ENCODE assay signal across 27 cellular contexts in the genomic region with DNA sequence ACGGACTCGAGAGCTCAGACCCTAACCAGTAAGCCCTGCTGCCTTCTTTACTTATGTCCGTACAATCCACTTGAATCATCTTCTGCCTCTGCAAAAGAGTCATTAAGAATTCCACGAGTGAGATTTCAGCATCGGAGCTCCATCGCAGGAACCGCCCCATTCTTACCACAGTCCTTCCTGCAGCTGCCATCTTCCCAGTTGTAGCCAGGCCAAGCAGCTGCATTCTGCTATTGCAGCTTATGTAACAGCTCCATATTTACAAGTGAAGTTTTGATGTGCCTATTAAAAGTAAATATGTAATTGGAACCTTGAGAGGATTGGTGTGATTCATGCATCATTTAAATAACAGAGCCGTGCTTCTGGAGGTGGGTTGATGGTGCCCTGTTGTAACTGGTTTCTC.
"Had no signal": no experiment of that assay in that cellular context is flagged by ENCODE, and none has a peak within 500 bp of the region (broad histone marks: within the 10 kb centered on the region; RNA-seq: fewer than 3 reads in every experiment).

No MANE protein-coding gene starts in this region.

- H3K27ac Mint-ChIP-seq: activated CD4-positive, alpha-beta T cell treated with anti-CD3 and anti-CD28 coated beads, Interleukin-2, amount 10 ng/mL, durations not matched to agents 24 days and 14 days; activated CD8-positive, alpha-beta T cell treated with anti-CD3 and anti-CD28 coated beads for 36 hours; activated naive CD4-positive, alpha-beta T cell treated with anti-CD3 and anti-CD28 coated beads, Interleukin-2, amount 50 U/mL, for 24 hours; activated T-cell treated with anti-CD3 and anti-CD28 coated beads, Interleukin-2, amount 50 U/mL, for 24 hours; activated T-helper 2 cell treated with anti-CD3 and anti-CD28 coated beads, Interferon-gamma antibody, Interleukin-2, Interleukin-4, amounts not matched to agents 10 μg/mL and 5 μg/mL and 100 μg/mL, durations not matched to agents 14 hours and 24 hours and 36 hours; T-helper 1 cell treated with Interleukin-12 subunit alpha and Interleukin-12 subunit beta and Interleukin-4 antibody, amounts not matched to agents 30 μg/mL and 1 μg/mL, for 36 hours; T-helper 2 cell treated with Interferon-gamma antibody and Interleukin-4, amounts not matched to agents 5 μg/mL and 100 μg/mL, for 36 hours had no signal

- H3K27me3 Mint-ChIP-seq: brain had no signal

- H3K4me3 ChIP-seq: adrenal gland, SJSA1 had no signal

- H3K9me3 ChIP-seq: adrenal gland, SJSA1, SK-N-SH had no signal

- H3K4me2 ChIP-seq: SK-N-SH had no signal

- H3K9ac ChIP-seq: SK-N-SH had no signal

- H3K4me1 Mint-ChIP-seq: activated CD4-positive, alpha-beta T cell treated with anti-CD3 and anti-CD28 coated beads, Interleukin-2, amount 10 ng/mL, durations not matched to agents 24 days and 14 days; activated naive CD4-positive, alpha-beta T cell treated with anti-CD3 and anti-CD28 coated beads, Interleukin-2, amount 50 U/mL, for 24 hours had no signal

- H3K36me3 Mint-ChIP-seq: activated naive CD4-positive, alpha-beta T cell treated with anti-CD3 and anti-CD28 coated beads, Interleukin-2, amount 50 U/mL, for 24 hours had no signal

- H3K9me3 Mint-ChIP-seq: activated CD4-positive, alpha-beta T cell treated with anti-CD3 and anti-CD28 coated beads, Interleukin-2, amount 10 ng/mL, durations not matched to agents 24 days and 14 days; activated CD8-positive, alpha-beta T cell treated with anti-CD3 and anti-CD28 coated beads for 36 hours; activated naive CD4-positive, alpha-beta T cell treated with anti-CD3 and anti-CD28 coated beads, Interleukin-2, amount 50 U/mL, for 24 hours; activated T-cell treated with anti-CD3 and anti-CD28 coated beads, Interleukin-2, amount 50 U/mL, for 24 hours; activated T-helper 2 cell treated with anti-CD3 and anti-CD28 coated beads, Interferon-gamma antibody, Interleukin-2, Interleukin-4, amounts not matched to agents 10 μg/mL and 5 μg/mL and 100 μg/mL, durations not matched to agents 14 hours and 24 hours and 36 hours; brain; T-helper 1 cell treated with Interleukin-12 subunit alpha and Interleukin-12 subunit beta and Interleukin-4 antibody, amounts not matched to agents 30 μg/mL and 1 μg/mL, for 36 hours; T-helper 2 cell treated with Interferon-gamma antibody and Interleukin-4, amounts not matched to agents 5 μg/mL and 100 μg/mL, for 36 hours had no signal

- H3K27ac ChIP-seq: adrenal gland, SJSA1 had no signal

- DNase-seq: activated CD4-positive, alpha-beta T cell treated with anti-CD3 and anti-CD28 coated beads, Interleukin-2, amount 10 ng/mL, durations not matched to agents 24 days and 14 days; activated CD4-positive, alpha-beta T cell treated with anti-CD3 and anti-CD28 coated beads, Interleukin-2, amount 50 U/mL, for 4 hours; activated CD8-positive, alpha-beta T cell treated with anti-CD3 and anti-CD28 coated beads for 36 hours; activated gamma-delta T cell; activated naive CD4-positive, alpha-beta T cell treated with Interleukin-2 at 50 U/mL for 16 hours; activated T-cell treated with anti-CD3 and anti-CD28 coated beads, Interleukin-2, amount 50 U/mL, for 24 hours; adrenal gland; caudate nucleus; KG1; NCI-H1092 treated with DMSO at 0.1 percent for 48 hours; NCI-H1417; NCI-H146; NCI-H187; NCI-H2081 treated with DMSO at 0.1 percent for 48 hours; NCI-H2171; NCI-H524; NCI-H69; NCI-H82; SHP77; SK-N-SH had no signal

- H3K4me1 ChIP-seq: adrenal gland had no signal

- ATAC-seq: activated CD8-positive, alpha-beta T cell treated with anti-CD3 and anti-CD28 coated beads for 36 hours; Panc1 had no signal

- H3K4me3 Mint-ChIP-seq: activated CD4-positive, alpha-beta T cell treated with anti-CD3 and anti-CD28 coated beads, Interleukin-2, amount 10 ng/mL, durations not matched to agents 24 days and 14 days; activated CD8-positive, alpha-beta T cell treated with anti-CD3 and anti-CD28 coated beads for 36 hours; activated naive CD4-positive, alpha-beta T cell treated with anti-CD3 and anti-CD28 coated beads, Interleukin-2, amount 50 U/mL, for 24 hours; activated T-cell treated with anti-CD3 and anti-CD28 coated beads, Interleukin-2, amount 50 U/mL, for 24 hours; brain; T-helper 1 cell treated with Interleukin-12 subunit alpha and Interleukin-12 subunit beta and Interleukin-4 antibody, amounts not matched to agents 30 μg/mL and 1 μg/mL, for 36 hours; T-helper 2 cell treated with Interferon-gamma antibody and Interleukin-4, amounts not matched to agents 5 μg/mL and 100 μg/mL, for 36 hours had no signal

- H3K27me3 ChIP-seq: adrenal gland, SJSA1 had no signal
